In genomic region chr2:132915812-132916211, GRCh38 we compare ENCODE assay signal across 1 cellular context.
TF ChIP-seq lines count a peak whose summit lies in the region.

No MANE protein-coding gene starts in this region.

TF ChIP-seq in neural cell, 6 proteins besides CTCF, POLR2A, EP300 and RAD21 (continued from another document):
- TF ChIP-seq, protein P1, sequence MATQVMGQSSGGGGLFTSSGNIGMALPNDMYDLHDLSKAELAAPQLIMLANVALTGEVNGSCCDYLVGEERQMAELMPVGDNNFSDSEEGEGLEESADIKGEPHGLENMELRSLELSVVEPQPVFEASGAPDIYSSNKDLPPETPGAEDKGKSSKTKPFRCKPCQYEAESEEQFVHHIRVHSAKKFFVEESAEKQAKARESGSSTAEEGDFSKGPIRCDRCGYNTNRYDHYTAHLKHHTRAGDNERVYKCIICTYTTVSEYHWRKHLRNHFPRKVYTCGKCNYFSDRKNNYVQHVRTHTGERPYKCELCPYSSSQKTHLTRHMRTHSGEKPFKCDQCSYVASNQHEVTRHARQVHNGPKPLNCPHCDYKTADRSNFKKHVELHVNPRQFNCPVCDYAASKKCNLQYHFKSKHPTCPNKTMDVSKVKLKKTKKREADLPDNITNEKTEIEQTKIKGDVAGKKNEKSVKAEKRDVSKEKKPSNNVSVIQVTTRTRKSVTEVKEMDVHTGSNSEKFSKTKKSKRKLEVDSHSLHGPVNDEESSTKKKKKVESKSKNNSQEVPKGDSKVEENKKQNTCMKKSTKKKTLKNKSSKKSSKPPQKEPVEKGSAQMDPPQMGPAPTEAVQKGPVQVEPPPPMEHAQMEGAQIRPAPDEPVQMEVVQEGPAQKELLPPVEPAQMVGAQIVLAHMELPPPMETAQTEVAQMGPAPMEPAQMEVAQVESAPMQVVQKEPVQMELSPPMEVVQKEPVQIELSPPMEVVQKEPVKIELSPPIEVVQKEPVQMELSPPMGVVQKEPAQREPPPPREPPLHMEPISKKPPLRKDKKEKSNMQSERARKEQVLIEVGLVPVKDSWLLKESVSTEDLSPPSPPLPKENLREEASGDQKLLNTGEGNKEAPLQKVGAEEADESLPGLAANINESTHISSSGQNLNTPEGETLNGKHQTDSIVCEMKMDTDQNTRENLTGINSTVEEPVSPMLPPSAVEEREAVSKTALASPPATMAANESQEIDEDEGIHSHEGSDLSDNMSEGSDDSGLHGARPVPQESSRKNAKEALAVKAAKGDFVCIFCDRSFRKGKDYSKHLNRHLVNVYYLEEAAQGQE (IDR thresholded peaks at IDR 0.05; ENCODE audit: borderline replicate concordance), result no peak
- TF ChIP-seq TAF1 (IDR thresholded peaks at IDR 0.05; ENCODE audit: low read depth) (no peak), MXI1 (conservative IDR thresholded peaks at IDR 0.05; ENCODE audit: poor library complexity, severe bottlenecking) (no peak)
